Comparison of ENCODE assay signal across 1 cellular context in the genomic region with DNA sequence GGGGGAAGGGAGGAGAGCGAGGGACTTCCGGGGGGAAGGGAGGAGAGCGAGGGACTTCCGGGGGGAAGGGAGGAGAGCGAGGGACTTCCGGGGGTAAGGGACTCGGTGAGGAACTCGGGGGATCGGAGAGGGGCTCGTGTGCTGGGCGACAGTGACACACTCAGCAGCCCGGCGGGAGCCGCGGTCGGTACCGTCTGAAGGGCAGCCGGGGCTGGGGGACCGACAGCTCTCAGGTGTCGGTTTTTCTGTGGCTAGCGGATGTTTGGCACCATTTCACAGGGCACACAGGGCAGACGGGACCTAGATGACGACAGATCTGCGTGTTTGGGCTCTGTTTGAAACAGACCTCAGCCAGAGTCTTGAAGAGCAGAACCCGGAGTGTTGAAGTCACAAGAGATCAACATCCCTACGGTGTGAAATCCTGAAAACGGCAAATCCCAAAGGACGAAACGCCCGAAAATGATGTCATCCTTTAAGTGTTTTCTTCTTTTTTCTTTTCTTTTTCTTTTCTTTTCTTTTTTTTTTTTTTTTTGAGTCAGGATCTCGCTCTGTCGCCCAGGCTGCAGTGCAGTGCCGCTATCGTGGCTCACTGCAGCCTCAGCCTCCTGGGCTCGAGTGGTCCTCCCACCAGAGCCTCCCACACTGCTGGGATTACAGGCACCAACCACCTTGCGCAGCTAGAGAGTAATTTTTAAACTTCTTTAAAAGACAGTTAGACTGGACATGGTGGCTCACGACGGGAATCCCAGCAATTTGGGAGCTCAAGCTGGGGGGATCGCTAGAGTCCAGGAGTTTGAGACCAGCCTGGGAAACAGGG.
A peak's percentile ranks its signal among the peaks of the same experiment; 100 is the strongest.
TF ChIP-seq lines count a peak whose summit lies in the region.

No MANE protein-coding gene starts in this region.

TF ChIP-seq in PFSK-1, 5 proteins besides CTCF, POLR2A, EP300 and RAD21 (continued from another document):
- TF ChIP-seq, protein P1, sequence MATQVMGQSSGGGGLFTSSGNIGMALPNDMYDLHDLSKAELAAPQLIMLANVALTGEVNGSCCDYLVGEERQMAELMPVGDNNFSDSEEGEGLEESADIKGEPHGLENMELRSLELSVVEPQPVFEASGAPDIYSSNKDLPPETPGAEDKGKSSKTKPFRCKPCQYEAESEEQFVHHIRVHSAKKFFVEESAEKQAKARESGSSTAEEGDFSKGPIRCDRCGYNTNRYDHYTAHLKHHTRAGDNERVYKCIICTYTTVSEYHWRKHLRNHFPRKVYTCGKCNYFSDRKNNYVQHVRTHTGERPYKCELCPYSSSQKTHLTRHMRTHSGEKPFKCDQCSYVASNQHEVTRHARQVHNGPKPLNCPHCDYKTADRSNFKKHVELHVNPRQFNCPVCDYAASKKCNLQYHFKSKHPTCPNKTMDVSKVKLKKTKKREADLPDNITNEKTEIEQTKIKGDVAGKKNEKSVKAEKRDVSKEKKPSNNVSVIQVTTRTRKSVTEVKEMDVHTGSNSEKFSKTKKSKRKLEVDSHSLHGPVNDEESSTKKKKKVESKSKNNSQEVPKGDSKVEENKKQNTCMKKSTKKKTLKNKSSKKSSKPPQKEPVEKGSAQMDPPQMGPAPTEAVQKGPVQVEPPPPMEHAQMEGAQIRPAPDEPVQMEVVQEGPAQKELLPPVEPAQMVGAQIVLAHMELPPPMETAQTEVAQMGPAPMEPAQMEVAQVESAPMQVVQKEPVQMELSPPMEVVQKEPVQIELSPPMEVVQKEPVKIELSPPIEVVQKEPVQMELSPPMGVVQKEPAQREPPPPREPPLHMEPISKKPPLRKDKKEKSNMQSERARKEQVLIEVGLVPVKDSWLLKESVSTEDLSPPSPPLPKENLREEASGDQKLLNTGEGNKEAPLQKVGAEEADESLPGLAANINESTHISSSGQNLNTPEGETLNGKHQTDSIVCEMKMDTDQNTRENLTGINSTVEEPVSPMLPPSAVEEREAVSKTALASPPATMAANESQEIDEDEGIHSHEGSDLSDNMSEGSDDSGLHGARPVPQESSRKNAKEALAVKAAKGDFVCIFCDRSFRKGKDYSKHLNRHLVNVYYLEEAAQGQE (IDR thresholded peaks at IDR 0.05; ENCODE audit: insufficient read depth in 1 of 2, low read depth in 2 of 2, low read length in 2 of 2) = no peak
- TF ChIP-seq POLR2AphosphoS5 (IDR thresholded peaks at IDR 0.05; ENCODE audit: low read depth, low read length) (no peak), SIN3A (IDR thresholded peaks at IDR 0.05; ENCODE audit: borderline replicate concordance, insufficient read depth, low read length) (0 out of 2 replicates have a peak, but pooled peaks have one; percentile 1)
